ENCODE assay signal across 1 cellular context in genomic region chr1:26321315-26322041, GRCh38.
TF ChIP-seq lines count a peak whose summit lies in the region.

No MANE protein-coding gene starts in this region.

TF ChIP-seq in K562, 482 proteins besides CTCF, POLR2A, EP300 and RAD21 (continued from another document and continues in another):
- TF ChIP-seq, protein P1, sequence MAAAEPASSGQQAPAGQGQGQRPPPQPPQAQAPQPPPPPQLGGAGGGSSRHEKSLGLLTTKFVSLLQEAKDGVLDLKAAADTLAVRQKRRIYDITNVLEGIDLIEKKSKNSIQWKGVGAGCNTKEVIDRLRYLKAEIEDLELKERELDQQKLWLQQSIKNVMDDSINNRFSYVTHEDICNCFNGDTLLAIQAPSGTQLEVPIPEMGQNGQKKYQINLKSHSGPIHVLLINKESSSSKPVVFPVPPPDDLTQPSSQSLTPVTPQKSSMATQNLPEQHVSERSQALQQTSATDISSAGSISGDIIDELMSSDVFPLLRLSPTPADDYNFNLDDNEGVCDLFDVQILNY (CRISPR knock-in tag; IDR thresholded peaks at IDR 0.05), result no peak
- TF ChIP-seq POLR2H (tag; IDR thresholded peaks at IDR 0.05; ENCODE audit: low read depth) (no peak), CREB1 (IDR thresholded peaks at IDR 0.05) (no peak), CREB1 (CRISPR knock-in tag; IDR thresholded peaks at IDR 0.05) (no peak), ZC3H11A (IDR thresholded peaks at IDR 0.05; ENCODE audit: low read depth, low read length) (0 out of 2 replicates have a peak, but pooled peaks have one; percentile 30), MCM2 (IDR thresholded peaks at IDR 0.05; ENCODE audit: low read depth) (no peak), RNF2 (IDR thresholded peaks at IDR 0.05) (no peak), ZBTB17 (CRISPR knock-in tag; IDR thresholded peaks at IDR 0.05) (0 out of 2 replicates have a peak, but pooled peaks have one; percentile 28), ADNP (tag; IDR thresholded peaks at IDR 0.05) (no peak), BRCA1 (IDR thresholded peaks at IDR 0.05) (no peak), BRCA1 (CRISPR knock-in tag; IDR thresholded peaks at IDR 0.05) (no peak), SMAD1 (IDR thresholded peaks at IDR 0.05; ENCODE audit: low read depth, low read length, partially characterized antibody) (no peak), ARHGAP35 (IDR thresholded peaks at IDR 0.05; ENCODE audit: partially characterized antibody) (no peak), ATF2 (CRISPR knock-in tag; IDR thresholded peaks at IDR 0.05) (no peak), ZNF699 (CRISPR knock-in tag; IDR thresholded peaks at IDR 0.05; ENCODE audit: insufficient replicate concordance) (no peak), HLTF (IDR thresholded peaks at IDR 0.05) (no peak), ELF2 (CRISPR knock-in tag; IDR thresholded peaks at IDR 0.05) (no peak), CBFA2T2 (conservative IDR thresholded peaks at IDR 0.05) (no peak), PTBP1 (IDR thresholded peaks at IDR 0.05; ENCODE audit: low read depth, low read length) (no peak), HNRNPLL (IDR thresholded peaks at IDR 0.05; ENCODE audit: low read depth, low read length, poor library complexity, severe bottlenecking) (no peak), NRF1 (conservative IDR thresholded peaks at IDR 0.05 in 1 of 2, IDR thresholded peaks at IDR 0.05 in 1 of 2) (peak; percentile 62 to 74), NFATC3 (IDR thresholded peaks at IDR 0.05) (no peak), TRIM28 (IDR thresholded peaks at IDR 0.05) (no peak), ZNF140 (CRISPR knock-in tag; IDR thresholded peaks at IDR 0.05) (no peak), ZNF134 (CRISPR knock-in tag; conservative IDR thresholded peaks at IDR 0.05) (no peak), TOE1 (IDR thresholded peaks at IDR 0.05; ENCODE audit: borderline replicate concordance) (peak; percentile 34; the same call in 1 of the 2 replicates), TOE1 (CRISPR knock-in tag; IDR thresholded peaks at IDR 0.05; ENCODE audit: borderline replicate concordance, low read depth) (no peak), DIDO1 (tag; IDR thresholded peaks at IDR 0.05; ENCODE audit: low read depth) (no peak), KLF16 (IDR thresholded peaks at IDR 0.05) (peak; percentile 27; the same call in 1 of the 2 replicates), ZNF75A (CRISPR knock-in tag; IDR thresholded peaks at IDR 0.05) (no peak), NONO (IDR thresholded peaks at IDR 0.05; ENCODE audit: low read depth in 2 of 2, low read length in 1 of 2) (no peak), ZNF282 (CRISPR knock-in tag; IDR thresholded peaks at IDR 0.05) (no peak), BRF1 (IDR thresholded peaks at IDR 0.05; ENCODE audit: borderline replicate concordance, extremely low read depth, insufficient read length) (no peak), SPI1 (IDR thresholded peaks at IDR 0.05; ENCODE audit: borderline replicate concordance, low read depth, low read length) (no peak), GTF2F1 (IDR thresholded peaks at IDR 0.05; ENCODE audit: low read depth, low read length) (no peak), PRMT5 (CRISPR knock-in tag; IDR thresholded peaks at IDR 0.05) (no peak), ZNF518B (CRISPR knock-in tag; IDR thresholded peaks at IDR 0.05) (no peak), PHTF2 (CRISPR knock-in tag; IDR thresholded peaks at IDR 0.05) (no peak), STAT5A (IDR thresholded peaks at IDR 0.05; ENCODE audit: borderline replicate concordance, low read length) (no peak), TGIF2 (CRISPR knock-in tag; IDR thresholded peaks at IDR 0.05) (no peak)
- TF ChIP-seq, protein P2, sequence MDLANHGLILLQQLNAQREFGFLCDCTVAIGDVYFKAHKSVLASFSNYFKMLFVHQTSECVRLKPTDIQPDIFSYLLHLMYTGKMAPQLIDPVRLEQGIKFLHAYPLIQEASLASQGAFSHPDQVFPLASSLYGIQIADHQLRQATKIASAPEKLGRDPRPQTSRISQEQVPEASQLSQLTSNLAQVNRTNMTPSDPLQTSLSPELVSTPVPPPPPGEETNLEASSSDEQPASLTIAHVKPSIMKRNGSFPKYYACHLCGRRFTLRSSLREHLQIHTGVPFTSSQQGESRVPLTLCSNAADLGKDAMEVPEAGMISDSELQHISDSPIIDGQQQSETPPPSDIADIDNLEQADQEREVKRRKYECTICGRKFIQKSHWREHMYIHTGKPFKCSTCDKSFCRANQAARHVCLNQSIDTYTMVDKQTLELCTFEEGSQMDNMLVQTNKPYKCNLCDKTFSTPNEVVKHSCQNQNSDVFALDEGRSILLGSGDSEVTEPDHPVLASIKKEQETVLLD (IDR thresholded peaks at IDR 0.05), result no peak
- TF ChIP-seq, protein P3, sequence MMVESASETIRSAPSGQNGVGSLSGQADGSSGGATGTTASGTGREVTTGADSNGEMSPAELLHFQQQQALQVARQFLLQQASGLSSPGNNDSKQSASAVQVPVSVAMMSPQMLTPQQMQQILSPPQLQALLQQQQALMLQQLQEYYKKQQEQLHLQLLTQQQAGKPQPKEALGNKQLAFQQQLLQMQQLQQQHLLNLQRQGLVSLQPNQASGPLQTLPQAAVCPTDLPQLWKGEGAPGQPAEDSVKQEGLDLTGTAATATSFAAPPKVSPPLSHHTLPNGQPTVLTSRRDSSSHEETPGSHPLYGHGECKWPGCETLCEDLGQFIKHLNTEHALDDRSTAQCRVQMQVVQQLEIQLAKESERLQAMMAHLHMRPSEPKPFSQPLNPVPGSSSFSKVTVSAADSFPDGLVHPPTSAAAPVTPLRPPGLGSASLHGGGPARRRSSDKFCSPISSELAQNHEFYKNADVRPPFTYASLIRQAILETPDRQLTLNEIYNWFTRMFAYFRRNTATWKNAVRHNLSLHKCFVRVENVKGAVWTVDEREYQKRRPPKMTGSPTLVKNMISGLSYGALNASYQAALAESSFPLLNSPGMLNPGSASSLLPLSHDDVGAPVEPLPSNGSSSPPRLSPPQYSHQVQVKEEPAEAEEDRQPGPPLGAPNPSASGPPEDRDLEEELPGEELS (CRISPR knock-in tag; IDR thresholded peaks at IDR 0.05; ENCODE audit: borderline replicate concordance), result no peak
- TF ChIP-seq, protein P4, sequence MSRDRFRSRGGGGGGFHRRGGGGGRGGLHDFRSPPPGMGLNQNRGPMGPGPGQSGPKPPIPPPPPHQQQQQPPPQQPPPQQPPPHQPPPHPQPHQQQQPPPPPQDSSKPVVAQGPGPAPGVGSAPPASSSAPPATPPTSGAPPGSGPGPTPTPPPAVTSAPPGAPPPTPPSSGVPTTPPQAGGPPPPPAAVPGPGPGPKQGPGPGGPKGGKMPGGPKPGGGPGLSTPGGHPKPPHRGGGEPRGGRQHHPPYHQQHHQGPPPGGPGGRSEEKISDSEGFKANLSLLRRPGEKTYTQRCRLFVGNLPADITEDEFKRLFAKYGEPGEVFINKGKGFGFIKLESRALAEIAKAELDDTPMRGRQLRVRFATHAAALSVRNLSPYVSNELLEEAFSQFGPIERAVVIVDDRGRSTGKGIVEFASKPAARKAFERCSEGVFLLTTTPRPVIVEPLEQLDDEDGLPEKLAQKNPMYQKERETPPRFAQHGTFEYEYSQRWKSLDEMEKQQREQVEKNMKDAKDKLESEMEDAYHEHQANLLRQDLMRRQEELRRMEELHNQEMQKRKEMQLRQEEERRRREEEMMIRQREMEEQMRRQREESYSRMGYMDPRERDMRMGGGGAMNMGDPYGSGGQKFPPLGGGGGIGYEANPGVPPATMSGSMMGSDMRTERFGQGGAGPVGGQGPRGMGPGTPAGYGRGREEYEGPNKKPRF (IDR thresholded peaks at IDR 0.05; ENCODE audit: low read depth, low read length), result no peak
- TF ChIP-seq, protein P5, sequence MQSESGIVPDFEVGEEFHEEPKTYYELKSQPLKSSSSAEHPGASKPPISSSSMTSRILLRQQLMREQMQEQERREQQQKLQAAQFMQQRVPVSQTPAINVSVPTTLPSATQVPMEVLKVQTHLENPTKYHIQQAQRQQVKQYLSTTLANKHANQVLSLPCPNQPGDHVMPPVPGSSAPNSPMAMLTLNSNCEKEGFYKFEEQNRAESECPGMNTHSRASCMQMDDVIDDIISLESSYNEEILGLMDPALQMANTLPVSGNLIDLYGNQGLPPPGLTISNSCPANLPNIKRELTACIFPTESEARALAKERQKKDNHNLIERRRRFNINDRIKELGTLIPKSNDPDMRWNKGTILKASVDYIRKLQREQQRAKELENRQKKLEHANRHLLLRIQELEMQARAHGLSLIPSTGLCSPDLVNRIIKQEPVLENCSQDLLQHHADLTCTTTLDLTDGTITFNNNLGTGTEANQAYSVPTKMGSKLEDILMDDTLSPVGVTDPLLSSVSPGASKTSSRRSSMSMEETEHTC (IDR thresholded peaks at IDR 0.05), result no peak
- TF ChIP-seq, protein P6, sequence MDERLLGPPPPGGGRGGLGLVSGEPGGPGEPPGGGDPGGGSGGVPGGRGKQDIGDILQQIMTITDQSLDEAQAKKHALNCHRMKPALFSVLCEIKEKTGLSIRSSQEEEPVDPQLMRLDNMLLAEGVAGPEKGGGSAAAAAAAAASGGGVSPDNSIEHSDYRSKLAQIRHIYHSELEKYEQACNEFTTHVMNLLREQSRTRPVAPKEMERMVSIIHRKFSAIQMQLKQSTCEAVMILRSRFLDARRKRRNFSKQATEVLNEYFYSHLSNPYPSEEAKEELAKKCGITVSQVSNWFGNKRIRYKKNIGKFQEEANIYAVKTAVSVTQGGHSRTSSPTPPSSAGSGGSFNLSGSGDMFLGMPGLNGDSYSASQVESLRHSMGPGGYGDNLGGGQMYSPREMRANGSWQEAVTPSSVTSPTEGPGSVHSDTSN (CRISPR knock-in tag; IDR thresholded peaks at IDR 0.05; ENCODE audit: low read depth), result no peak
- TF ChIP-seq, protein P6 (tag; conservative IDR thresholded peaks at IDR 0.05; ENCODE audit: low read depth), result no peak
- TF ChIP-seq, protein P7, sequence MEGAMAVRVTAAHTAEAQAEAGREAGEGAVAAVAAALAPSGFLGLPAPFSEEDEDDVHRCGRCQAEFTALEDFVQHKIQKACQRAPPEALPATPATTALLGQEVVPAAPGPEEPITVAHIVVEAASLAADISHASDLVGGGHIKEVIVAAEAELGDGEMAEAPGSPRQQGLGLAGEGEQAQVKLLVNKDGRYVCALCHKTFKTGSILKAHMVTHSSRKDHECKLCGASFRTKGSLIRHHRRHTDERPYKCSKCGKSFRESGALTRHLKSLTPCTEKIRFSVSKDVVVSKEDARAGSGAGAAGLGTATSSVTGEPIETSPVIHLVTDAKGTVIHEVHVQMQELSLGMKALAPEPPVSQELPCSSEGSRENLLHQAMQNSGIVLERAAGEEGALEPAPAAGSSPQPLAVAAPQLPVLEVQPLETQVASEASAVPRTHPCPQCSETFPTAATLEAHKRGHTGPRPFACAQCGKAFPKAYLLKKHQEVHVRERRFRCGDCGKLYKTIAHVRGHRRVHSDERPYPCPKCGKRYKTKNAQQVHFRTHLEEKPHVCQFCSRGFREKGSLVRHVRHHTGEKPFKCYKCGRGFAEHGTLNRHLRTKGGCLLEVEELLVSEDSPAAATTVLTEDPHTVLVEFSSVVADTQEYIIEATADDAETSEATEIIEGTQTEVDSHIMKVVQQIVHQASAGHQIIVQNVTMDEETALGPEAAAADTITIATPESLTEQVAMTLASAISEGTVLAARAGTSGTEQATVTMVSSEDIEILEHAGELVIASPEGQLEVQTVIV (CRISPR knock-in tag; IDR thresholded peaks at IDR 0.05; ENCODE audit: borderline replicate concordance), result no peak
- TF ChIP-seq, protein P8, sequence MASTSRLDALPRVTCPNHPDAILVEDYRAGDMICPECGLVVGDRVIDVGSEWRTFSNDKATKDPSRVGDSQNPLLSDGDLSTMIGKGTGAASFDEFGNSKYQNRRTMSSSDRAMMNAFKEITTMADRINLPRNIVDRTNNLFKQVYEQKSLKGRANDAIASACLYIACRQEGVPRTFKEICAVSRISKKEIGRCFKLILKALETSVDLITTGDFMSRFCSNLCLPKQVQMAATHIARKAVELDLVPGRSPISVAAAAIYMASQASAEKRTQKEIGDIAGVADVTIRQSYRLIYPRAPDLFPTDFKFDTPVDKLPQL (IDR thresholded peaks at IDR 0.05; ENCODE audit: extremely low read depth, insufficient read length), result no peak
